ENCODE assay signal across 30 cellular contexts in the genomic region with DNA sequence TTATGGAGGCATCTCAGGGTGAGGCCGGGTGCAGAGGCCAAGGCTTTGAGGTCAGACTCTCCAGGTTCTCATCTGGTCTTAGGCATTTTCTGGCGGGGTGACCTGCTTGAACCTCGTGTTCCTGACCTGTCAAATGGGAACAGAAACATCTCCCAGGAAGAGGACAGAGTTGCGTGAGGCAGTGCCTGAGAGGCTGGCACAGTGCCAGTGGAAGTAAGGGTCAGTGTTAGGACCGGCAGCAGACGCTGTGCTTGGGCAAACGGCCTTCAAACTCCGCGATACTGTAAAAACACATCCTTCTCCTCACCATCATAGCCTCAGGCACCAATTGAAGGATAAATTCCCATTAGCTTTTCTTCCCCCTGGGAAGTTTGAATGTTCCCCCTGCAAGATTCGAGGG. TPM values are rescaled to one million over a fixed set of nuclear protein-coding genes. Genes with fewer than 3 reads are reported as not detected.
"Had no signal": no experiment of that assay in that cellular context is flagged by ENCODE, and none has a peak within 500 bp of the region (broad histone marks: within the 10 kb centered on the region; RNA-seq: fewer than 3 reads in every experiment).

No MANE protein-coding gene starts in this region.

- H3K9me3 ChIP-seq: colonic mucosa, gastrocnemius medialis, lower lobe of right lung, neutrophil, prostate gland, sigmoid colon, spleen, thoracic aorta, tibial nerve, upper lobe of left lung had no signal

- H3K4me1 ChIP-seq: colonic mucosa, gastrocnemius medialis, lower lobe of right lung, prostate gland, sigmoid colon, spleen, upper lobe of left lung had no signal

- H3K27ac Mint-ChIP-seq: dendritic cell treated with granulocyte-macrophage colony-stimulating factor and Interleukin-4, amounts not matched to agents 40 ng/mL and 50 ng/mL, for 4 days; endodermal cell; memory B cell; natural killer cell; stimulated activated memory B cell treated with anti-CD40 and anti-IgM and Interleukin-4, amounts not matched to agents 10 μg/mL and 1 μg/mL and 100 μg/mL, for 72 hours had no signal

- DNase-seq: colonic mucosa; effector CD8-positive, alpha-beta T cell; endodermal cell; foreskin fibroblast; gastrocnemius medialis; head of caudate nucleus; left ventricle myocardium superior; lower lobe of right lung; natural killer cell; right cardiac atrium; sigmoid colon; spleen; stimulated activated CD4-positive, alpha-beta T cell treated with anti-CD3 and anti-CD28 coated beads, Interleukin-4, amount 100 ng/mL, for 4 hours; stimulated activated naive CD8-positive, alpha-beta T cell treated with anti-CD3 and anti-CD28 coated beads, Interleukin-15, Interleukin-2, amounts not matched to agents 100 U/mL and 50 U/mL, for 24 hours; substantia nigra had no signal

- H3K36me3 Mint-ChIP-seq: memory B cell; natural killer cell; stimulated activated memory B cell treated with anti-CD40 and anti-IgM and Interleukin-4, amounts not matched to agents 10 μg/mL and 1 μg/mL and 100 μg/mL, for 72 hours had no signal

- H3K27ac ChIP-seq: colonic mucosa, epithelial cell of prostate, gastrocnemius medialis, lower lobe of right lung, neutrophil, prostate gland, sigmoid colon, spleen, thoracic aorta, tibial nerve, upper lobe of left lung had no signal

- H3K9me3 Mint-ChIP-seq: dendritic cell treated with granulocyte-macrophage colony-stimulating factor and Interleukin-4, amounts not matched to agents 40 ng/mL and 50 ng/mL, for 4 days; endodermal cell; memory B cell; natural killer cell; stimulated activated memory B cell treated with anti-CD40 and anti-IgM and Interleukin-4, amounts not matched to agents 10 μg/mL and 1 μg/mL and 100 μg/mL, for 72 hours had no signal

- H3K27me3 Mint-ChIP-seq: stimulated activated memory B cell treated with anti-CD40 and anti-IgM and Interleukin-4, amounts not matched to agents 10 μg/mL and 1 μg/mL and 100 μg/mL, for 72 hours had no signal

- H3K4me3 ChIP-seq: colonic mucosa, gastrocnemius medialis, lower lobe of right lung, prostate gland, sigmoid colon, spleen, thoracic aorta, tibial nerve, upper lobe of left lung had no signal

- H3K27me3 ChIP-seq: colonic mucosa, gastrocnemius medialis, neutrophil, sigmoid colon, spleen, tibial nerve, upper lobe of left lung had no signal

- H3K4me1 Mint-ChIP-seq: endodermal cell; memory B cell; natural killer cell; stimulated activated memory B cell treated with anti-CD40 and anti-IgM and Interleukin-4, amounts not matched to agents 10 μg/mL and 1 μg/mL and 100 μg/mL, for 72 hours had no signal

- H3K36me3 ChIP-seq: colonic mucosa, gastrocnemius medialis, neutrophil, prostate gland had no signal

- ATAC-seq: esophagus mucosa; gastrocnemius medialis; left ventricle myocardium superior; lower lobe of right lung; natural killer cell; right cardiac atrium; stimulated activated memory B cell treated with anti-CD40 and anti-IgM and Interleukin-4, amounts not matched to agents 10 μg/mL and 1 μg/mL and 100 μg/mL, for 72 hours; stimulated activated naive CD8-positive, alpha-beta T cell treated with anti-CD3 and anti-CD28 coated beads, Interleukin-15, Interleukin-2, amounts not matched to agents 100 U/mL and 50 U/mL, for 24 hours had no signal

- H3K4me3 Mint-ChIP-seq: dendritic cell treated with granulocyte-macrophage colony-stimulating factor and Interleukin-4, amounts not matched to agents 40 ng/mL and 50 ng/mL, for 4 days; endodermal cell; memory B cell; natural killer cell; stimulated activated memory B cell treated with anti-CD40 and anti-IgM and Interleukin-4, amounts not matched to agents 10 μg/mL and 1 μg/mL and 100 μg/mL, for 72 hours had no signal

RNA-seq across cellular contexts. Expression of a gene that starts 55.6 kb away (rescaled TPM):
- total RNA-seq: colonic mucosa, endodermal cell, gastrocnemius medialis, glomerular endothelial cell, left ventricle myocardium superior, lower lobe of right lung, mononuclear cell, natural killer cell, osteoblast, right cardiac atrium, sigmoid colon, thoracic aorta, upper lobe of left lung had no signal
- polyA plus RNA-seq: keratinocyte, neural cell had no signal
